13 cellular contexts compared by ENCODE assay signal in genomic region chr6:119966484-119966883, GRCh38.
A peak's percentile ranks its signal among the peaks of the same experiment; 100 is the strongest.
DNase-seq lines count a peak whose midpoint lies in the region; ATAC-seq, FAIRE-seq and TF ChIP-seq lines count a peak whose summit lies in the region.
"Had no signal": no experiment of that assay in that cellular context is flagged by ENCODE, and none has a peak within 500 bp of the region (broad histone marks: within the 10 kb centered on the region; RNA-seq: fewer than 3 reads in every experiment).

No MANE protein-coding gene starts in this region.

- no peaks in the 10 kb centered on the region for H4K20me1 ChIP-seq in HCT116 (ENCODE audit: insufficient read depth)

- H3K27me3 Mint-ChIP-seq in activated naive CD4-positive, alpha-beta T cell treated with anti-CD3 and anti-CD28 coated beads, Interleukin-2, amount 10 ng/mL, durations not matched to agents 7 days and 5 days: no peaks in the 10 kb centered on the region

- H3K4me1 ChIP-seq in HCT116 (ENCODE audit: control insufficient read depth in 1 of 2, insufficient read depth in 2 of 2, low read length in 2 of 2) (no peaks in the 10 kb centered on the region), kidney (ENCODE audit: control insufficient read depth in 1 of 2, insufficient read depth in 1 of 2, low read depth in 1 of 2, low read length in 2 of 2) (no peaks in the 10 kb centered on the region)
- H3K4me1 ChIP-seq: Caco-2, right atrium auricular region had no signal

- no peak for TF ChIP-seq POLR2A in HCT116 (IDR thresholded peaks at IDR 0.05; ENCODE audit: borderline replicate concordance, extremely low read depth, insufficient read depth, insufficient read length)

- no peaks in the 10 kb centered on the region for H3K27me3 ChIP-seq in HCT116 (ENCODE audit: insufficient read depth, low read length)
- H3K27me3 ChIP-seq: right atrium auricular region had no signal

- H3K9me2 ChIP-seq in HCT116 (ENCODE audit: insufficient read depth): no peaks in the 10 kb centered on the region

- H3K4me1 Mint-ChIP-seq in activated naive CD4-positive, alpha-beta T cell treated with anti-CD3 and anti-CD28 coated beads, Interleukin-2, amount 10 ng/mL, durations not matched to agents 7 days and 5 days: no peaks in the 10 kb centered on the region

- H3K9me3 Mint-ChIP-seq in activated naive CD4-positive, alpha-beta T cell treated with anti-CD3 and anti-CD28 coated beads, Interleukin-2, amount 10 ng/mL, durations not matched to agents 7 days and 5 days: no peaks in the 10 kb centered on the region

- peak; percentile 59; the same call in 1 of the 2 replicates for ATAC-seq in HCT116
- ATAC-seq: Panc1 had no signal

- CTCF ChIA-PET in activated naive CD4-positive, alpha-beta T cell treated with anti-CD3 and anti-CD28 coated beads, Interleukin-2, amount 10 ng/mL, durations not matched to agents 7 days and 5 days (lab: Charles Lee): no interaction called here
- CTCF ChIA-PET in HCT116 (lab: Charles Lee): no interaction called here

- no peak overlapping the region for H2AFZ ChIP-seq in HCT116 (ENCODE audit: low read depth, low read length, poor library complexity, severe bottlenecking)

- no peak overlapping the region for H3K27ac ChIP-seq in HCT116 (ENCODE audit: low read depth, low read length)
- H3K27ac ChIP-seq in kidney (ENCODE audit: low read depth in 2 of 2, low read length in 2 of 2): no peak overlapping the region
- H3K27ac ChIP-seq: right atrium auricular region had no signal

- FAIRE-seq in kidney (lab: Jason Lieb, UNC): no peak

- H3K27ac Mint-ChIP-seq in activated naive CD4-positive, alpha-beta T cell treated with anti-CD3 and anti-CD28 coated beads, Interleukin-2, amount 10 ng/mL, durations not matched to agents 7 days and 5 days: no peak overlapping the region

- H3K4me3 ChIP-seq in HCT116 (replicated peaks in 1 of 2; ENCODE audit: low read depth in 1 of 2, low read length in 2 of 2) (no peak overlapping the region), kidney (ENCODE audit: low read length in 2 of 2) (no peak overlapping the region)
- H3K4me3 ChIP-seq: right atrium auricular region had no signal

- TF ChIP-seq CTCF in HCT116 (IDR thresholded peaks at IDR 0.05 in 2 of 3, conservative IDR thresholded peaks at IDR 0.05 in 1 of 3; ENCODE audit: borderline replicate concordance in 1 of 3, insufficient read depth in 1 of 3, low read depth in 2 of 3, low read length in 2 of 3) (peak; percentile 9 to 49 (median 45); a peak in 4 of 6 replicates), kidney (IDR thresholded peaks at IDR 0.05; ENCODE audit: borderline replicate concordance, extremely low read depth, insufficient read depth) (no peak)

- no peaks in the 10 kb centered on the region for H3K79me2 ChIP-seq in HCT116 (ENCODE audit: insufficient read depth, low read length)

- peak; percentile 39 for TF ChIP-seq RAD21 in HCT116 (IDR thresholded peaks at IDR 0.05; ENCODE audit: low read depth)

- no peak overlapping the region for H3K9ac ChIP-seq in HCT116 (ENCODE audit: low read length)
- H3K9ac ChIP-seq in kidney (ENCODE audit: low read length in 2 of 2): no peak overlapping the region

- POLR2A ChIA-PET in HCT116 (lab: Charles Lee): no interaction called here

- H3K4me3 Mint-ChIP-seq in activated naive CD4-positive, alpha-beta T cell treated with anti-CD3 and anti-CD28 coated beads, Interleukin-2, amount 10 ng/mL, durations not matched to agents 7 days and 5 days: no peak overlapping the region

- BruUV-seq in HCT116 (replicated peaks; lab: Mats Ljungman, UMichigan): no TSS peak

- RAD21 ChIA-PET in HCT116 (lab: Charles Lee; ENCODE audit: low non-redundant PET in 1 of 2, low total read pairs in 2 of 2, uncharacterized antibody in 2 of 2, unreplicated experiment in 2 of 2): no interaction called here

- H3K36me3 ChIP-seq in HCT116 (ENCODE audit: control insufficient read depth in 1 of 2, insufficient read depth in 2 of 2, low read length in 2 of 2) (no peaks in the 10 kb centered on the region), kidney (ENCODE audit: control insufficient read depth in 1 of 2, insufficient read depth in 2 of 2, low read length in 2 of 2) (no peaks in the 10 kb centered on the region)
- H3K36me3 ChIP-seq: right atrium auricular region had no signal

- H3K36me3 Mint-ChIP-seq in activated naive CD4-positive, alpha-beta T cell treated with anti-CD3 and anti-CD28 coated beads, Interleukin-2, amount 10 ng/mL, durations not matched to agents 7 days and 5 days: no peaks in the 10 kb centered on the region

- no peaks in the 10 kb centered on the region for H3K9me3 ChIP-seq in HCT116 (ENCODE audit: control insufficient read depth in 1 of 2, insufficient read depth in 1 of 2, low read depth in 1 of 2, low read length in 2 of 2)
- H3K9me3 ChIP-seq in kidney (ENCODE audit: control insufficient read depth in 1 of 2, low read length in 2 of 2): no peaks in the 10 kb centered on the region
- H3K9me3 ChIP-seq: Caco-2, right atrium auricular region had no signal

- DNase-seq in activated naive CD4-positive, alpha-beta T cell treated with anti-CD3 and anti-CD28 coated beads, Interleukin-2, amount 10 ng/mL, durations not matched to agents 7 days and 5 days: peak; percentile 39
- DNase-seq in activated naive CD4-positive, alpha-beta T cell treated with Interleukin-2 at 50 U/mL for 16 hours: no peak
- DNase-seq in HCT116 (ENCODE audit: low read depth, low spot score) (no peak), RPMI8226 (peak; percentile 32), NCI-H1436 (lab: John Stamatoyannopoulos, UW) (no peak), SK-N-DZ (ENCODE audit: low spot score) (no peak), kidney (no peak)
- peak; percentile 4 to 7 for DNase-seq in stimulated activated CD4-positive, alpha-beta T cell treated with anti-CD3 and anti-CD28 coated beads, Interleukin-2, amount 100 ng/mL, for 48 hours
- DNase-seq: effector memory CD4-positive, alpha-beta T cell; islet precursor cell had no signal

- no peak overlapping the region for H3K4me2 ChIP-seq in HCT116 (ENCODE audit: low read length)

- intact Hi-C loops in HCT116 (cut with micrococcal nuclease): no loop called here
- intact Hi-C loops in kidney (cut with DNase I): no loop called here

TF ChIP-seq in HCT116, 20 proteins besides CTCF, POLR2A, EP300 and RAD21:
- TF ChIP-seq REST (IDR thresholded peaks at IDR 0.05; ENCODE audit: low read depth) (no peak), ZNF274 (IDR thresholded peaks at IDR 0.05; ENCODE audit: low read depth, low read length) (no peak), POLR2AphosphoS5 (IDR thresholded peaks at IDR 0.05; ENCODE audit: low read depth, low read length) (no peak), CBX3 (IDR thresholded peaks at IDR 0.05; ENCODE audit: low read depth) (no peak), EZH2phosphoT487 (IDR thresholded peaks at IDR 0.05; ENCODE audit: borderline replicate concordance) (no peak), ELF1 (IDR thresholded peaks at IDR 0.05; ENCODE audit: borderline replicate concordance, low read depth) (no peak), FOSL1 (IDR thresholded peaks at IDR 0.05; ENCODE audit: low read depth) (no peak), ZFX (IDR thresholded peaks at IDR 0.05) (no peak), TCF7L2 (IDR thresholded peaks at IDR 0.05; ENCODE audit: borderline replicate concordance, extremely low read depth, insufficient read depth, insufficient read length) (no peak)

Comparison
In these comparisons a context has a peak if more than half of its experiments do, and no peak if none do; other contexts are left out.
1. DNase-seq: peak in activated naive CD4-positive, alpha-beta T cell treated with anti-CD3 and anti-CD28 coated beads, Interleukin-2, amount 10 ng/mL, durations not matched to agents 7 days and 5 days (single experiment), RPMI8226 (single experiment) and stimulated activated CD4-positive, alpha-beta T cell treated with anti-CD3 and anti-CD28 coated beads, Interleukin-2, amount 100 ng/mL, for 48 hours (2 of 2); none in activated naive CD4-positive, alpha-beta T cell treated with Interleukin-2 at 50 U/mL for 16 hours (single experiment), HCT116 (single experiment), NCI-H1436 (single experiment), SK-N-DZ (single experiment) and kidney (single experiment).